Comparison of ENCODE assay signal across 8 cellular contexts in the genomic region with DNA sequence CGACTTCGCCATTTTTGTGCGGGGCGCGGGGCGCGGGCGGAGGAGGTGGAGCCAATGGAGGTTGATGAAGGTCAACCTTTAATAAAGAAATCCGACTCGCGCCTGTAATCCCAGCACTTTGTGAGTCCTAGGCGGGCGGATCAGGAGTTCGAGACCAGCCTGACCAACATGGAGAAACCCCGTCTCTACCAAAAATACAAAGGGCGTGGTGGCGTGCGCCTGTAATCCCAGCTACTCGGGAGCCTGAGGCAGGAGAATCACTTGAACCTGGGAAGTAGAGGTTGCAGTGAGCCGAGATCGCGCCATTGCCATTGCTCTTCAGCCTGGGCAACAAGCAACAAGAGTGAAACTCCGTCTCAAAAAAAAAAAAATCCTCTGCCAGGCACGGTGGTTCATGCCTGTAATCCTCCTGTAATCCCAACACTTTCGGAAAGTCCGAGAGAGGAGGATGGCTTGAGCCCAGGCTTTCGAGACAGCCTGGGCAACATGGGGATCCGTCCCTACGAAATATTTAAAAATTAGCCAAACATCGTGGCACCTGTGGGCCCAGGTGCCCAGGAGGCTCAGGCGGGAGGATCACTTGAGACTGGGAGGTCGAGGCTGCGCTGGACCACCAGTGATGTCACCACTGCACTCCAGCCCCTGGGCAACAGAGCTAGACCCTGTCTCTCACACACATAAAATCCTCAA. TPM values are rescaled to one million over a fixed set of nuclear protein-coding genes. Genes with fewer than 3 reads are reported as not detected.
DNase-seq lines count a peak whose midpoint lies in the region; ATAC-seq and TF ChIP-seq lines count a peak whose summit lies in the region.

No MANE protein-coding gene starts in this region.

- 55 to 58% methylated on average over 33 of the region's 33 CpGs for WGBS in mesodermal cell (ENCODE audit: insufficient coverage in 2 of 2), 2 experiments

- H3K36me3 ChIP-seq in left ventricle myocardium inferior: peaks cover 29% of the 10 kb centered on the region
- peaks cover 15% of the 10 kb centered on the region for H3K36me3 ChIP-seq in brain microvascular endothelial cell (replicated peaks)
- H3K36me3 ChIP-seq in mesodermal cell (ENCODE audit: control insufficient read depth, insufficient read depth, low read length): peaks cover 34% of the 10 kb centered on the region
- no peaks in the 10 kb centered on the region for H3K36me3 ChIP-seq in uterus

- H3K9me3 ChIP-seq in left ventricle myocardium inferior (replicated peaks): no peaks in the 10 kb centered on the region
- H3K9me3 ChIP-seq in mesodermal cell (ENCODE audit: control insufficient read depth, low read length): no peaks in the 10 kb centered on the region
- H3K9me3 ChIP-seq in uterus: no peaks in the 10 kb centered on the region

- H3K4me3 ChIP-seq in left ventricle myocardium inferior: peak overlapping the region; percentile 99
- peak overlapping the region; percentile 31 for H3K4me3 ChIP-seq in brain microvascular endothelial cell (ENCODE audit: low read depth, low read length)
- peak overlapping the region; percentile 99 for H3K4me3 ChIP-seq in mesodermal cell (ENCODE audit: extremely low read depth, insufficient read depth, low read length, poor library complexity, severe bottlenecking)
- peak overlapping the region in 1 of 2 donors; percentile 10 for H3K4me3 ChIP-seq in uterus

- H3K27ac ChIP-seq in left ventricle myocardium inferior (replicated peaks) (peak overlapping the region; percentile 94), brain microvascular endothelial cell (no peak overlapping the region), mesodermal cell (ENCODE audit: low read depth, low read length, severe bottlenecking) (no peak overlapping the region), uterus (peak overlapping the region; percentile 89 to 96)

- peaks cover 23% of the 10 kb centered on the region for H3K4me1 ChIP-seq in left ventricle myocardium inferior
- peaks cover 9% of the 10 kb centered on the region for H3K4me1 ChIP-seq in mesodermal cell (ENCODE audit: control insufficient read depth, insufficient read depth, low read length, poor library complexity, severe bottlenecking)
- H3K4me1 ChIP-seq in uterus: peaks cover 0 to 12% of the 10 kb centered on the region in 2 donors

- H3K27me3 ChIP-seq in left ventricle myocardium inferior (ENCODE audit: low read depth) (no peaks in the 10 kb centered on the region), brain microvascular endothelial cell (replicated peaks) (no peaks in the 10 kb centered on the region), uterus (no peaks in the 10 kb centered on the region)

- no peak for TF ChIP-seq POLR2A in uterus (IDR thresholded peaks at IDR 0.05)

- no peak for TF ChIP-seq CTCF in left ventricle myocardium inferior (IDR thresholded peaks at IDR 0.05; ENCODE audit: borderline replicate concordance)
- no peak for TF ChIP-seq CTCF in brain microvascular endothelial cell (IDR thresholded peaks at IDR 0.05; ENCODE audit: low read depth, low read length, missing control alignments)
- no peak for TF ChIP-seq CTCF in uterus (IDR thresholded peaks at IDR 0.05)

- intact Hi-C loops in left ventricle myocardium inferior (cut with micrococcal nuclease) (no loop called here), cardiac septum (cut with DNase I) (loop anchor here (2.0 kb wide), 1 partner anchor 78 kb away; the partner anchor contains the start of genes ATRAID and SLC5A6), uterus (cut with DNase I; ENCODE audit: low total_unique reads) (loop anchor here (10.0 kb wide), 1 partner anchor 60 kb away; no protein-coding TSS in a partner anchor)

- DNase-seq in left ventricle myocardium inferior (no peak), cardiac septum (ENCODE audit: low spot score) (no peak), brain microvascular endothelial cell (no peak), uterus (no peak), NCI-H1417 treated with DMSO at 0.1 percent for 48 hours (lab: John Stamatoyannopoulos, UW) (no peak)

- ATAC-seq in GM21381 (IDR thresholded peaks at IDR 0.05; ENCODE audit: unreplicated experiment) (no peak), HG02642 (IDR thresholded peaks at IDR 0.05; ENCODE audit: poor library complexity, unreplicated experiment) (no peak)

- in situ Hi-C loops in brain microvascular endothelial cell (cut with HindIII; ENCODE audit: low pct_ligation_motif_present, low sequenced_read_pairs): no loop called here

RNA-seq across cellular contexts. Expression of gene PREB, which starts 0.5 kb away (rescaled TPM):
- total RNA-seq in left ventricle myocardium inferior (54.6 TPM), cardiac septum (40.4 TPM), uterus (10 to 100 TPM; 37.7 to 91.0 (median 62.9) TPM)
- 49.2 TPM for polyA plus RNA-seq in mesodermal cell (2013, experiment 1 of 2)
- 43.1 TPM for polyA plus RNA-seq in mesodermal cell (2013, experiment 2 of 2)

RNA-seq across cellular contexts. Expression of gene PRR30, which starts 4.3 kb away (rescaled TPM):
- total RNA-seq in left ventricle myocardium inferior (not detected), cardiac septum (not detected), uterus (not detected)
- not detected for polyA plus RNA-seq in mesodermal cell (2013, experiment 1 of 2)
- polyA plus RNA-seq in mesodermal cell (2013, experiment 2 of 2): not detected

RNA-seq across cellular contexts. Expression of gene ABHD1, which starts 11.3 kb away (rescaled TPM):
- total RNA-seq in left ventricle myocardium inferior: 3.5 TPM
- total RNA-seq in cardiac septum: 1.1 TPM
- not detected for polyA plus RNA-seq in mesodermal cell (2013, experiment 1 of 2)
- not detected for polyA plus RNA-seq in mesodermal cell (2013, experiment 2 of 2)
- total RNA-seq in uterus: 1 to 10 TPM in 1 of 4 donors, not detected in 3; 1.2 TPM

RNA-seq across cellular contexts. Expression of gene TCF23, which starts 13.9 kb away (rescaled TPM):
- 0.08 TPM for total RNA-seq in left ventricle myocardium inferior
- not detected for total RNA-seq in cardiac septum
- polyA plus RNA-seq in mesodermal cell (2013, experiment 1 of 2): not detected
- polyA plus RNA-seq in mesodermal cell (2013, experiment 2 of 2): not detected
- total RNA-seq in uterus: 10 to 100 TPM; 19.4 to 84.6 (median 32.0) TPM

RNA-seq across cellular contexts. Expression of gene CGREF1, which starts 16.0 kb away (rescaled TPM):
- total RNA-seq in left ventricle myocardium inferior (0.80 TPM), cardiac septum (0.48 TPM), uterus (10 to 100 TPM in 2 of 4 donors, 1 to 10 TPM in 2; 2.3 to 22.9 (median 9.7) TPM)
- 0.26 TPM for polyA plus RNA-seq in mesodermal cell (2013, experiment 1 of 2)
- polyA plus RNA-seq in mesodermal cell (2013, experiment 2 of 2): 0.20 TPM

Comparison
In these comparisons a context has a peak if more than half of its experiments do, and no peak if none do; other contexts are left out.
1. H3K27ac ChIP-seq: peak in left ventricle myocardium inferior (single experiment) and uterus (2 of 2); none in brain microvascular endothelial cell (single experiment) and mesodermal cell (single experiment).